ENCODE assay signal across 8 cellular contexts in genomic region chr17:41678907-41679739, GRCh38. TPM values are rescaled to one million over a fixed set of nuclear protein-coding genes. Genes with fewer than 3 reads are reported as not detected.
DNase-seq lines count a peak whose midpoint lies in the region; ATAC-seq and TF ChIP-seq lines count a peak whose summit lies in the region.

No MANE protein-coding gene starts in this region.

- no peaks in the 10 kb centered on the region for H3K9me3 ChIP-seq in mononuclear cell (ENCODE audit: low read depth, low read length)
- H3K9me3 ChIP-seq in vagina, result no peaks in the 10 kb centered on the region

- DNase-seq in NCI-H510A treated with DMSO at 0.1 percent for 48 hours (lab: John Stamatoyannopoulos, UW) (peak; percentile 84), NCI-H510A (lab: John Stamatoyannopoulos, UW) (no peak), SW480 (ENCODE audit: low spot score) (peak; percentile 86), vagina (ENCODE audit: extremely low spot score in 2 of 2) (no peak), C1 segment of cervical spinal cord (lab: John Stamatoyannopoulos, UW) (no peak)
- peak; percentile 82 for DNase-seq in central memory CD4-positive, alpha-beta T cell

- peak; percentile 59 for ATAC-seq in HG03135 (IDR thresholded peaks at IDR 0.05; ENCODE audit: unreplicated experiment)

- H3K36me3 ChIP-seq in vagina, result no peaks in the 10 kb centered on the region

- no peaks in the 10 kb centered on the region for H3K27me3 ChIP-seq in mononuclear cell (ENCODE audit: insufficient read depth, low read length)
- no peaks in the 10 kb centered on the region for H3K27me3 ChIP-seq in vagina

- H3K4me3 ChIP-seq in mononuclear cell (ENCODE audit: low read length), result peak overlapping the region; percentile 39
- peak overlapping the region; percentile 5 to 27 for H3K4me3 ChIP-seq in vagina

- TF ChIP-seq CTCF in vagina (IDR thresholded peaks at IDR 0.05), result no peak

- no peak for TF ChIP-seq POLR2A in vagina (IDR thresholded peaks at IDR 0.05)

- peak overlapping the region; percentile 8 for H3K27ac ChIP-seq in vagina

- intact Hi-C loops in vagina (cut with DNase I), result no loop called here

- H3K4me1 ChIP-seq in mononuclear cell (ENCODE audit: insufficient read depth, low read length), result peaks cover 49% of the 10 kb centered on the region
- peaks cover 6% of the 10 kb centered on the region for H3K4me1 ChIP-seq in vagina

RNA-seq across cellular contexts. Expression of gene EIF1, which starts 9.6 kb away (rescaled TPM):
- 719 TPM for total RNA-seq in mononuclear cell
- 204 TPM for total RNA-seq in vagina

RNA-seq across cellular contexts. Expression of gene GAST, which starts 33.0 kb away (rescaled TPM):
- total RNA-seq in mononuclear cell (not detected), vagina (not detected)

RNA-seq across cellular contexts. Expression of gene KRT17, which starts 54.7 kb away (rescaled TPM):
- 0.42 TPM for total RNA-seq in mononuclear cell
- total RNA-seq in vagina, result 165 TPM

RNA-seq across cellular contexts. Expression of gene HAP1, which starts 55.3 kb away (rescaled TPM):
- total RNA-seq in mononuclear cell (not detected), vagina (1.2 TPM)

Comparison
In these comparisons a context has a peak if more than half of its experiments do, and no peak if none do; other contexts are left out.
1. DNase-seq: peak in NCI-H510A treated with DMSO at 0.1 percent for 48 hours (single experiment), SW480 (single experiment) and central memory CD4-positive, alpha-beta T cell (single experiment); none in NCI-H510A (single experiment), vagina (0 of 2) and C1 segment of cervical spinal cord (0 of 14).
2. RNA of gene KRT17, which starts 54.7 kb away (total RNA-seq): 165 TPM in vagina (single experiment); 0.42 TPM in mononuclear cell (single experiment); every median in the first group is over 100 times any median in the second.